ENCODE assay signal across 8 cellular contexts in genomic region chr4:103099691-103100392, GRCh38. TPM values are rescaled to one million over a fixed set of nuclear protein-coding genes. Genes with fewer than 3 reads are reported as not detected.
DNase-seq lines count a peak whose midpoint lies in the region; ATAC-seq, FAIRE-seq and TF ChIP-seq lines count a peak whose summit lies in the region.

Gene BDH2 (minus strand): TSS chr4:103099834. CDS start chr4:103096254, 3,580 bp downstream.

- ATAC-seq in GM21447 (IDR thresholded peaks at IDR 0.05; ENCODE audit: unreplicated experiment), result peak; percentile 98

- peak; percentile 76 to 90 (median 84) for TF ChIP-seq CTCF in esophagus squamous epithelium (IDR thresholded peaks at IDR 0.05)
- peak; percentile 74 to 81 for TF ChIP-seq CTCF in tibial artery (IDR thresholded peaks at IDR 0.05)

- WGBS in esophagus squamous epithelium, 2 donors, result 9 to 12% methylated on average over 11 of the region's 11 CpGs

- no peaks in the 10 kb centered on the region for H3K36me3 ChIP-seq in esophagus squamous epithelium
- H3K36me3 ChIP-seq in tibial artery, result peaks cover 0 to 4% (median 3%) of the 10 kb centered on the region in 3 donors

- H3K9me3 ChIP-seq in esophagus squamous epithelium (no peaks in the 10 kb centered on the region), tibial artery (no peaks in the 10 kb centered on the region)

- H3K4me3 ChIP-seq in esophagus squamous epithelium (peak within 1 kb of the TSS; percentile 28 to 67 (median 48)), tibial artery (peak within 1 kb of the TSS; percentile 54 to 56)

- peak within 1 kb of the TSS; percentile 62 to 82 (median 78) for H3K27ac ChIP-seq in esophagus squamous epithelium
- peak within 1 kb of the TSS; percentile 75 to 81 for H3K27ac ChIP-seq in tibial artery

- H3K4me1 ChIP-seq in esophagus squamous epithelium (peaks cover 4 to 37% (median 9%) of the 10 kb centered on the region in 3 donors), tibial artery (peaks cover 0 to 35% (median 13%) of the 10 kb centered on the region in 4 donors)

- intact Hi-C loops in esophagus squamous epithelium (cut with DNase I), result loop anchor here (10.0 kb wide), 1 partner anchor 65 kb away; no protein-coding TSS in a partner anchor
- intact Hi-C loops in tibial artery (cut with DNase I; ENCODE audit: low total_unique reads), result loop anchor here (5.0 kb wide), 1 partner anchor 53 kb away; no protein-coding TSS in a partner anchor

- peak in 2 of 4 donors; percentile 10 to 31 for TF ChIP-seq POLR2A in esophagus squamous epithelium (IDR thresholded peaks at IDR 0.05)

- no peaks in the 10 kb centered on the region for H3K27me3 ChIP-seq in esophagus squamous epithelium
- no peaks in the 10 kb centered on the region for H3K27me3 ChIP-seq in tibial artery

- DNase-seq in EH (ENCODE audit: low read depth) (peak; percentile 94), HTR-8/SVneo (ENCODE audit: insufficient read length, low spot score) (peak; percentile 71), NOMO-1 treated with DMSO at 0.1 percent for 48 hours (lab: John Stamatoyannopoulos, UW; ENCODE audit: unreplicated experiment) (peak; percentile 94), esophagus squamous epithelium (lab: John Stamatoyannopoulos, UW) (no peak), mucosa of gallbladder (ENCODE audit: low spot score) (peak; percentile 79), tibial artery (peak; percentile 64 to 67)
- DNase-seq in activated T-cell treated with anti-CD3 and anti-CD28 coated beads, Interleukin-2, amount 50 U/mL, for 1 hour, result peak; percentile 24

- FAIRE-seq in HTR-8/SVneo (lab: Jason Lieb, UNC), result no peak

RNA-seq across cellular contexts. Expression of gene BDH2, which starts in this region (rescaled TPM):
- total RNA-seq in esophagus squamous epithelium (10 to 100 TPM; 16.4 to 47.1 (median 32.2) TPM), mucosa of gallbladder (71.8 TPM)
